Comparison of ENCODE assay signal across 16 cellular contexts in the genomic region with DNA sequence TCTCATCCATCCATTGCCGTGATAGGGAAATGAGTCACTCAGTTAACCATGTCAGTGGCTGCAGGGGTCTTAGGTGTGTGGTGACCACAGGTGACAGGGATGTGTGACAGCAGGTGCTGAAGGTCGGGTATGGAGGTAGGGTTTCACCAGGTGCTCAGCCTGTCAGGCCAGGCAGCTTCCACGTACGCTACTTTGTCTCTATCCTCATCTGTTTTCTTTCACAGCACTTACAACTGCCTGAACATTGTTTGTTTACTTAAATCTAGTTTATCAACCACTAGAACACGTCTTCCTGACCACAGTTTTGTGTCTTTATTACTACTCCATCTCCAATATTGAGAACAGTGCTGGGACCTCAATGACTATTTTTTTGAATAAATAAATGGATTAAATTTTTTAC. TPM values are rescaled to one million over a fixed set of nuclear protein-coding genes. Genes with fewer than 3 reads are reported as not detected.
A peak's percentile ranks its signal among the peaks of the same experiment; 100 is the strongest.
DNase-seq lines count a peak whose midpoint lies in the region; ATAC-seq and TF ChIP-seq lines count a peak whose summit lies in the region.
"Had no signal": no experiment of that assay in that cellular context is flagged by ENCODE, and none has a peak within 500 bp of the region (broad histone marks: within the 10 kb centered on the region; RNA-seq: fewer than 3 reads in every experiment).

No MANE protein-coding gene starts in this region.

- no peak for TF ChIP-seq CTCF in CD4-positive, alpha-beta T cell (IDR thresholded peaks at IDR 0.05)

- H3K27ac ChIP-seq in CD4-positive, alpha-beta T cell (ENCODE audit: low read depth, low read length): no peak overlapping the region
- H3K27ac ChIP-seq: PC-9 had no signal

- peak overlapping the region; percentile 31 for H3K27ac Mint-ChIP-seq in CD4-positive, alpha-beta T cell
- peak overlapping the region; percentile 12 for H3K27ac Mint-ChIP-seq in activated CD4-positive, alpha-beta memory T cell treated with anti-CD3 and anti-CD28 coated beads, Interleukin-2, amount 10 ng/mL, durations not matched to agents 7 days and 5 days

- DNase-seq in NCI-H2107 treated with DMSO at 0.1 percent for 48 hours (lab: John Stamatoyannopoulos, UW; ENCODE audit: unreplicated experiment): peak; percentile 19
- DNase-seq in NCI-H2107 (lab: John Stamatoyannopoulos, UW): no peak
- DNase-seq in CD4-positive, alpha-beta T cell: no peak
- DNase-seq in NCI-H146 (lab: John Stamatoyannopoulos, UW): peak; percentile 76
- DNase-seq in activated CD4-positive, alpha-beta memory T cell treated with anti-CD3 and anti-CD28 coated beads, Interleukin-2, amount 10 ng/mL, durations not matched to agents 7 days and 5 days: peak; percentile 24
- DNase-seq in cerebellar cortex (ENCODE audit: low spot score): no peak
- no peak for DNase-seq in effector CD4-positive, alpha-beta T cell
- DNase-seq: 8988T, C1 segment of cervical spinal cord, GOT3, KBM-7, NCI-H1048, NCI-H1694 treated with DMSO at 0.1 percent for 48 hours, NCI-H526, PC-9 had no signal

- H3K27me3 Mint-ChIP-seq in CD4-positive, alpha-beta T cell: no peaks in the 10 kb centered on the region
- no peaks in the 10 kb centered on the region for H3K27me3 Mint-ChIP-seq in activated CD4-positive, alpha-beta memory T cell treated with anti-CD3 and anti-CD28 coated beads, Interleukin-2, amount 10 ng/mL, durations not matched to agents 7 days and 5 days

- intact Hi-C loops in CD4-positive, alpha-beta T cell (cut with DNase I, micrococcal nuclease): no loop called here

- peak; percentile 46 for ATAC-seq in CD4-positive, alpha-beta T cell (ENCODE audit: poor library complexity)
- no peak for ATAC-seq in HG03439 (IDR thresholded peaks at IDR 0.05; ENCODE audit: unreplicated experiment)

- CTCF ChIA-PET in CD4-positive, alpha-beta T cell (lab: Charles Lee): no interaction called here
- CTCF ChIA-PET in activated CD4-positive, alpha-beta memory T cell treated with anti-CD3 and anti-CD28 coated beads, Interleukin-2, amount 10 ng/mL, durations not matched to agents 7 days and 5 days (lab: Charles Lee): no interaction called here

- H3K9me3 Mint-ChIP-seq in CD4-positive, alpha-beta T cell: no peaks in the 10 kb centered on the region
- peaks cover 20% of the 10 kb centered on the region for H3K9me3 Mint-ChIP-seq in activated CD4-positive, alpha-beta memory T cell treated with anti-CD3 and anti-CD28 coated beads, Interleukin-2, amount 10 ng/mL, durations not matched to agents 7 days and 5 days

- no peaks in the 10 kb centered on the region for H3K9me3 ChIP-seq in CD4-positive, alpha-beta T cell (ENCODE audit: control insufficient read depth, low read length)

- H3K27me3 ChIP-seq in CD4-positive, alpha-beta T cell (ENCODE audit: control insufficient read depth, insufficient read depth, low read length): no peaks in the 10 kb centered on the region

- POLR2A ChIA-PET in CD4-positive, alpha-beta T cell (lab: Charles Lee): no interaction called here
- POLR2A ChIA-PET in activated CD4-positive, alpha-beta memory T cell treated with anti-CD3 and anti-CD28 coated beads, Interleukin-2, amount 10 ng/mL, durations not matched to agents 7 days and 5 days (lab: Charles Lee): interaction anchor here (1.1 kb wide), 1 partner anchor 67 kb away, joined by 3 read pairs; no protein-coding TSS in a partner anchor

- no peak overlapping the region for H3K4me3 Mint-ChIP-seq in CD4-positive, alpha-beta T cell
- H3K4me3 Mint-ChIP-seq in activated CD4-positive, alpha-beta memory T cell treated with anti-CD3 and anti-CD28 coated beads, Interleukin-2, amount 10 ng/mL, durations not matched to agents 7 days and 5 days: no peak overlapping the region

- H3K36me3 Mint-ChIP-seq in CD4-positive, alpha-beta T cell (ENCODE audit: low read depth): no peaks in the 10 kb centered on the region
- peaks cover 15% of the 10 kb centered on the region for H3K36me3 Mint-ChIP-seq in activated CD4-positive, alpha-beta memory T cell treated with anti-CD3 and anti-CD28 coated beads, Interleukin-2, amount 10 ng/mL, durations not matched to agents 7 days and 5 days (ENCODE audit: low read depth)

- peaks cover 7% of the 10 kb centered on the region for H3K4me1 Mint-ChIP-seq in CD4-positive, alpha-beta T cell (ENCODE audit: low read depth)
- H3K4me1 Mint-ChIP-seq in activated CD4-positive, alpha-beta memory T cell treated with anti-CD3 and anti-CD28 coated beads, Interleukin-2, amount 10 ng/mL, durations not matched to agents 7 days and 5 days: peaks cover 18% of the 10 kb centered on the region

RNA-seq across cellular contexts. Expression of a gene that starts 11.4 kb away (rescaled TPM):
- total RNA-seq in CD4-positive, alpha-beta T cell: 10 to 100 TPM; 59.3 to 67.1 TPM
- 10 to 100 TPM; 74.4 to 74.6 TPM for total RNA-seq in activated CD4-positive, alpha-beta memory T cell treated with anti-CD3 and anti-CD28 coated beads, Interleukin-2, amount 10 ng/mL, durations not matched to agents 7 days and 5 days

Comparison
In these comparisons a context has a peak if more than half of its experiments do, and no peak if none do; other contexts are left out.
1. DNase-seq: peak in NCI-H2107 treated with DMSO at 0.1 percent for 48 hours (single experiment), NCI-H146 (single experiment) and activated CD4-positive, alpha-beta memory T cell treated with anti-CD3 and anti-CD28 coated beads, Interleukin-2, amount 10 ng/mL, durations not matched to agents 7 days and 5 days (single experiment); none in NCI-H2107 (single experiment), CD4-positive, alpha-beta T cell (0 of 10), cerebellar cortex (single experiment) and effector CD4-positive, alpha-beta T cell (single experiment).